In genomic region chr4:10403633-10404445, GRCh38 we compare ENCODE assay signal across 9 cellular contexts. TPM values are rescaled to one million over a fixed set of nuclear protein-coding genes. Genes with fewer than 3 reads are reported as not detected.
DNase-seq lines count a peak whose midpoint lies in the region; ATAC-seq and TF ChIP-seq lines count a peak whose summit lies in the region.
"Had no signal": no experiment of that assay in that cellular context is flagged by ENCODE, and none has a peak within 500 bp of the region (broad histone marks: within the 10 kb centered on the region; RNA-seq: fewer than 3 reads in every experiment).

No MANE protein-coding gene starts in this region.

- H3K36me3 Mint-ChIP-seq in mesothelial cell of epicardium, result no peaks in the 10 kb centered on the region

- TF ChIP-seq CTCF in AG04450 (IDR thresholded peaks at IDR 0.05; ENCODE audit: low read depth, low read length) (peak; percentile 41), colonic mucosa (IDR thresholded peaks at IDR 0.05) (peak; percentile 31), mesothelial cell of epicardium (IDR thresholded peaks at IDR 0.05; ENCODE audit: unreplicated experiment) (peak; percentile 35)

- ATAC-seq in GM21381 (IDR thresholded peaks at IDR 0.05; ENCODE audit: unreplicated experiment) (no peak), GM21825 (IDR thresholded peaks at IDR 0.05; ENCODE audit: unreplicated experiment) (no peak)

- H3K27ac ChIP-seq in AG04450 (ENCODE audit: low read depth, low read length), result no peak overlapping the region
- no peak overlapping the region for H3K27ac ChIP-seq in colonic mucosa

- no peak overlapping the region for H3K4me3 Mint-ChIP-seq in mesothelial cell of epicardium
- H3K4me3 Mint-ChIP-seq: central memory CD8-positive, alpha-beta T cell had no signal

- POLR2A ChIA-PET in AG04450 (lab: Yijun Ruan, JAX), result no interaction called here

- CTCF ChIA-PET in AG04450 (lab: Charles Lee), result interaction anchor here (0.6 to 4.7 kb wide), 9 partner anchors 10 to 1761 kb away, joined by 3 to 63 read pairs (median 3); no protein-coding TSS in a partner anchor

- no peaks in the 10 kb centered on the region for H3K4me1 Mint-ChIP-seq in mesothelial cell of epicardium
- H3K4me1 Mint-ChIP-seq: central memory CD8-positive, alpha-beta T cell had no signal

- H3K27me3 ChIP-seq in AG04450 (ENCODE audit: control insufficient read depth, insufficient read depth, low read length), result peaks cover 2% of the 10 kb centered on the region
- H3K27me3 ChIP-seq in colonic mucosa, result no peaks in the 10 kb centered on the region

- H3K4me3 ChIP-seq in AG04450 (ENCODE audit: low read depth, low read length), result no peak overlapping the region
- no peak overlapping the region for H3K4me3 ChIP-seq in colonic mucosa

- intact Hi-C loops in colonic mucosa (cut with DNase I), result loop anchor here (10.0 kb wide), 2 partner anchors 141 to 239 kb away; no protein-coding TSS in a partner anchor

- DNase-seq in AG04450 (ENCODE audit: low read depth, low spot score), result no peak
- peak; percentile 12 for DNase-seq in GM04504 (ENCODE audit: low read depth)
- peak; percentile 8 for DNase-seq in NCI-H345 treated with DMSO at 0.1 percent for 48 hours (lab: John Stamatoyannopoulos, UW; ENCODE audit: unreplicated experiment)
- DNase-seq in colonic mucosa, result peak; percentile 27
- no peak for DNase-seq in mesothelial cell of epicardium (ENCODE audit: low spot score in 2 of 2, unreplicated experiment in 2 of 2)
- DNase-seq in GF-D8 (lab: John Stamatoyannopoulos, UW), result no peak

- H3K9me3 Mint-ChIP-seq in mesothelial cell of epicardium, result no peaks in the 10 kb centered on the region
- H3K9me3 Mint-ChIP-seq: central memory CD8-positive, alpha-beta T cell had no signal

- H3K9ac ChIP-seq in colonic mucosa (ENCODE audit: low read depth in 2 of 2, low read length in 2 of 2), result no peak overlapping the region

- H3K27ac Mint-ChIP-seq in mesothelial cell of epicardium, result no peak overlapping the region

- no peaks in the 10 kb centered on the region for H3K36me3 ChIP-seq in colonic mucosa

- H3K27me3 Mint-ChIP-seq in mesothelial cell of epicardium (ENCODE audit: low read depth), result no peaks in the 10 kb centered on the region
- H3K27me3 Mint-ChIP-seq: central memory CD8-positive, alpha-beta T cell had no signal

- H3K4me1 ChIP-seq in colonic mucosa, result no peaks in the 10 kb centered on the region

- no peaks in the 10 kb centered on the region for H3K9me3 ChIP-seq in AG04450 (ENCODE audit: control insufficient read depth, insufficient read depth, low read length)
- H3K9me3 ChIP-seq in colonic mucosa, result no peaks in the 10 kb centered on the region

RNA-seq across cellular contexts. Expression of gene ZNF518B, which starts 53.4 kb away (rescaled TPM):
- 16.8 and 22.9 TPM in 2 replicates for polyA plus RNA-seq in AG04450 (2011; rRNA removed)
- 46.3 and 61.5 TPM in 2 replicates for polyA minus RNA-seq in AG04450 (2011; rRNA and poly(A)+ RNA removed)
- total RNA-seq in colonic mucosa (10 to 100 TPM; 15.3 to 19.0 TPM), mesothelial cell of epicardium (56.1 to 60.9 TPM (median 58.4 TPM) in 3 replicates)

Comparison
In these comparisons a context has a peak if more than half of its experiments do, and no peak if none do; other contexts are left out.
1. DNase-seq: peak in GM04504 (single experiment), NCI-H345 treated with DMSO at 0.1 percent for 48 hours (single experiment) and colonic mucosa (single experiment); none in AG04450 (single experiment), mesothelial cell of epicardium (0 of 2) and GF-D8 (single experiment).
2. Peak in every context shown above with its lines, with median percentiles within 50 percentile points of each other: CTCF ChIP-seq.